ENCODE assay signal across 8 cellular contexts in the genomic region with DNA sequence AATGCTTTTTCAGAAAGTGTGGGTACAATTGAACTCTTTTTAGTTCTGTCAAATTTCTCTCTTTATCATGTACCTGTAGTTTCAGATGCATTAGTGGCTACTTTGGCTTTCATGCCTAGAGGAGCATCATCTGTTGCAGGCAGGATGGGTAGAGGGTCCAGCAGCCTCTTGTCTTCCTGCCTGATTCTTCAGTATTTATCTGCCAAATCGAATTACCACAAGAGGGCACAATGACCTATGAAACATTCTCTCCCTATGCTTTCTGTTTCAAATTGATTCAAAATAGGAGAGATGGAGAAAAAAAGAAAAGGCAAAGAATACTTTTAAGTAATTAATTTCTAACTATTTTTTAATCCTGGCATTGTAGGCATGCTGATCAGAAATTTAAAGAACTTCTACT.
A peak's percentile ranks its signal among the peaks of the same experiment; 100 is the strongest.
DNase-seq lines count a peak whose midpoint lies in the region; ATAC-seq and TF ChIP-seq lines count a peak whose summit lies in the region.

No MANE protein-coding gene starts in this region.

- ATAC-seq in GM18861 (IDR thresholded peaks at IDR 0.05; ENCODE audit: unreplicated experiment) (peak; percentile 63), HG03108 (IDR thresholded peaks at IDR 0.05; ENCODE audit: unreplicated experiment) (peak; percentile 62)

- DNase-seq in AG09309 (ENCODE audit: low read depth) (no peak), NCI-H524 treated with DMSO at 0.1 percent for 48 hours (lab: John Stamatoyannopoulos, UW) (peak; percentile 45), epithelial cell of proximal tubule (ENCODE audit: low read depth) (no peak), smooth muscle cell of the brain vasculature (ENCODE audit: low read depth, low spot score) (peak; percentile 4), epidermal melanocyte (ENCODE audit: insufficient read length, low spot score) (no peak), T-helper 9 cell (no peak)

- H3K4me3 ChIP-seq in AG09309 (ENCODE audit: control insufficient read depth, low read depth, low read length) (no peak overlapping the region), epithelial cell of proximal tubule (ENCODE audit: low read depth, low read length) (no peak overlapping the region)

- TF ChIP-seq CTCF in AG09309 (IDR thresholded peaks at IDR 0.05; ENCODE audit: control insufficient read depth, insufficient read depth, low read depth, low read length, missing control alignments) (peak; percentile 22), epithelial cell of proximal tubule (conservative IDR thresholded peaks at IDR 0.05; ENCODE audit: low read depth, low read length) (peak; percentile 68)

Comparison
In these comparisons a context has a peak if more than half of its experiments do, and no peak if none do; other contexts are left out.
1. DNase-seq: peak in NCI-H524 treated with DMSO at 0.1 percent for 48 hours (single experiment) and smooth muscle cell of the brain vasculature (single experiment); none in AG09309 (single experiment), epithelial cell of proximal tubule (single experiment), epidermal melanocyte (single experiment) and T-helper 9 cell (single experiment).